In genomic region chr11:57567210-57567511, GRCh38 we compare ENCODE assay signal across 8 cellular contexts. TPM values are rescaled to one million over a fixed set of nuclear protein-coding genes. Genes with fewer than 3 reads are reported as not detected.
A peak's percentile ranks its signal among the peaks of the same experiment; 100 is the strongest.
DNase-seq lines count a peak whose midpoint lies in the region; ATAC-seq, FAIRE-seq and TF ChIP-seq lines count a peak whose summit lies in the region.

No MANE protein-coding gene starts in this region.

- peaks cover 2 to 11% (median 4%) of the 10 kb centered on the region in 4 experiments; a peak in 6 of 7 replicates for H3K4me1 ChIP-seq in H1 (replicated peaks in 1 of 4; ENCODE audit: control insufficient read depth in 3 of 4, insufficient read depth in 4 of 4, low read length in 3 of 4)
- H3K4me1 ChIP-seq in muscle layer of colon (ENCODE audit: insufficient read depth, low read length), result peaks cover 23% of the 10 kb centered on the region

- peak overlapping the region; percentile 53; the same call in 1 of the 2 replicates for H4K8ac ChIP-seq in H1 (ENCODE audit: extremely low read depth, insufficient read depth, low read length)

- TF ChIP-seq CTCF in GM12875 (IDR thresholded peaks at IDR 0.05; ENCODE audit: borderline replicate concordance, insufficient read depth, low read depth, low read length) (no peak), H1 (IDR thresholded peaks at IDR 0.05; ENCODE audit: control extremely low read depth in 1 of 3, insufficient read depth in 1 of 3, low read depth in 1 of 3, low read length in 3 of 3) (no peak)

- 5% methylated on average over 7 of the region's 9 CpGs; no CpG with 5 or more reads in 1 of the 2 experiments for WGBS in H1 (ENCODE audit: extremely low coverage in 1 of 2, insufficient coverage in 1 of 2, insufficient read length in 1 of 2, insufficient replicate concordance in 2 of 2, low coverage in 1 of 2, low lambda C conversion rate in 2 of 2, missing lambda C conversion rate in 1 of 2), 2 experiments

- H2BK12ac ChIP-seq in H1 (ENCODE audit: low read depth, low read length), result 0 out of 2 replicates have a peak overlapping the region, but pooled peaks have one; percentile 44

- H2BK15ac ChIP-seq in H1 (ENCODE audit: low read length), result no peak overlapping the region

- H3K79me1 ChIP-seq in H1 (ENCODE audit: low read depth, low read length), result no peaks in the 10 kb centered on the region

- H2BK120ac ChIP-seq in H1 (replicated peaks; ENCODE audit: low read depth, low read length), result peak overlapping the region; percentile 55

- POLR2A ChIA-PET in H1 (lab: Charles Lee; ENCODE audit: partially characterized antibody), result interaction anchor here (0.7 to 9.7 kb wide), 21 partner anchors 9 to 141 kb away, joined by 3 to 591 read pairs (median 5); partner anchors contain the start of genes RTN4RL2, SERPING1, YPEL4 and ZDHHC5

- H3K14ac ChIP-seq in H1 (ENCODE audit: insufficient read length), result peak overlapping the region; percentile 74

- no peak overlapping the region for H3K23ac ChIP-seq in H1 (ENCODE audit: insufficient read length)

- H4K5ac ChIP-seq in H1 (ENCODE audit: insufficient read length, low read depth, low read length), result peak overlapping the region; percentile 21

- no peak for TF ChIP-seq POLR2A in H1 (IDR thresholded peaks at IDR 0.05; ENCODE audit: control extremely low read depth in 1 of 2, low read depth in 2 of 2, low read length in 2 of 2)

- H3K9ac ChIP-seq in H1 (replicated peaks in 1 of 4; ENCODE audit: extremely low read depth in 1 of 4, low read depth in 3 of 4, low read length in 3 of 4) (peak overlapping the region; percentile 51 to 90 (median 70)), muscle layer of colon (ENCODE audit: low read length) (peak overlapping the region; percentile 78)

- TF ChIP-seq RAD21 in H1 (IDR thresholded peaks at IDR 0.05 in 1 of 2, conservative IDR thresholded peaks at IDR 0.05 in 1 of 2; ENCODE audit: low read depth in 2 of 2, low read length in 2 of 2), result no peak

- H3K4me3 ChIP-seq in GM12875 (ENCODE audit: low read depth, low read length) (peak overlapping the region; percentile 84), H1 (ENCODE audit: extremely low read depth in 1 of 4, insufficient read depth in 2 of 4, low read depth in 3 of 4, low read length in 4 of 4) (peak overlapping the region; percentile 41 to 89 (median 83)), muscle layer of colon (ENCODE audit: low read depth in 1 of 2, low read length in 2 of 2) (peak overlapping the region; percentile 92 to 93)

- H3K18ac ChIP-seq in H1 (ENCODE audit: extremely low read depth, low read length), result peak overlapping the region; percentile 93; the same call in 1 of the 2 replicates

- no peak for FAIRE-seq in H1 (lab: Jason Lieb, UNC)

- no peak for TF ChIP-seq EP300 in H1 (IDR thresholded peaks at IDR 0.05; ENCODE audit: borderline replicate concordance in 1 of 2, low read depth in 2 of 2, low read length in 2 of 2)

- no peak overlapping the region for H3K4ac ChIP-seq in H1 (replicated peaks; ENCODE audit: insufficient read length, low read depth, low read length)

- H3K27ac ChIP-seq in H1 (ENCODE audit: low read depth, low read length), result no peak overlapping the region
- peak overlapping the region; percentile 81 for H3K27ac ChIP-seq in muscle layer of colon (ENCODE audit: low read depth, low read length)

- peak overlapping the region; percentile 85 to 91 for H3K4me2 ChIP-seq in H1 (ENCODE audit: insufficient read depth in 1 of 2, low read depth in 2 of 2, low read length in 2 of 2)

- no peak overlapping the region for H2AK5ac ChIP-seq in H1 (ENCODE audit: low read depth, low read length)

- peak overlapping the region; percentile 10; the same call in 1 of the 2 replicates for H2AFZ ChIP-seq in H1 (ENCODE audit: low read length)

- H3K9me3 ChIP-seq in H1 (ENCODE audit: insufficient read depth in 2 of 2, low read depth in 1 of 2, low read length in 1 of 2) (no peaks in the 10 kb centered on the region), muscle layer of colon (ENCODE audit: low read length) (no peaks in the 10 kb centered on the region)

- H2BK20ac ChIP-seq in H1 (ENCODE audit: low read length), result no peak overlapping the region

- CTCF ChIA-PET in H1 (lab: Charles Lee; ENCODE audit: partially characterized antibody), result interaction anchor here (0.6 to 9.6 kb wide), 26 partner anchors 9 to 181 kb away, joined by 3 to 357 read pairs (median 4); partner anchors contain the start of genes CLP1 and SERPING1

- no peaks in the 10 kb centered on the region for H4K20me1 ChIP-seq in H1 (replicated peaks in 1 of 2; ENCODE audit: control insufficient read depth in 1 of 2, insufficient read depth in 2 of 2, low read length in 2 of 2)

- H3K27me3 ChIP-seq in H1 (replicated peaks in 1 of 4; ENCODE audit: control insufficient read depth in 3 of 4, extremely low read depth in 1 of 4, insufficient read depth in 3 of 4, low read length in 3 of 4) (no peaks in the 10 kb centered on the region), muscle layer of colon (ENCODE audit: control insufficient read depth in 1 of 2, insufficient read depth in 2 of 2, low read length in 2 of 2) (no peaks in the 10 kb centered on the region)

- H3K79me2 ChIP-seq in H1 (ENCODE audit: control insufficient read depth in 1 of 2, insufficient read depth in 2 of 2, low read length in 2 of 2), result peaks cover 0 to 17% of the 10 kb centered on the region in 2 experiments; a peak in 2 of 4 replicates

- DNase-seq in T-helper 1 cell (peak in 3 of 5 donors; percentile 10 to 45 (median 19)), H1 (ENCODE audit: low read depth in 1 of 2, low spot score in 2 of 2) (no peak), HK-2 (ENCODE audit: unreplicated experiment) (no peak), NCI-H2029 treated with DMSO at 0.1 percent for 48 hours (lab: John Stamatoyannopoulos, UW) (no peak)

- peaks cover 6% of the 10 kb centered on the region; the same call in 1 of the 2 replicates for H3K23me2 ChIP-seq in H1 (ENCODE audit: low read depth, low read length)

- peak overlapping the region; percentile 19 for H3K56ac ChIP-seq in H1 (replicated peaks; ENCODE audit: insufficient read length, low read depth, low read length)

- ATAC-seq in HG02571 (IDR thresholded peaks at IDR 0.05; ENCODE audit: unreplicated experiment) (peak; percentile 3), HG02884 (IDR thresholded peaks at IDR 0.05; ENCODE audit: unreplicated experiment) (no peak)

- H3K36me3 ChIP-seq in H1 (ENCODE audit: control insufficient read depth in 2 of 4, insufficient read depth in 4 of 4, low read length in 3 of 4), result no peaks in the 10 kb centered on the region
- no peaks in the 10 kb centered on the region for H3K36me3 ChIP-seq in muscle layer of colon (ENCODE audit: insufficient read depth, low read length)

- 0 out of 2 replicates have a peak overlapping the region, but pooled peaks have one; percentile 18 for H2BK5ac ChIP-seq in H1 (ENCODE audit: low read depth, low read length)

- H4K91ac ChIP-seq in H1 (replicated peaks; ENCODE audit: insufficient read length, low read length), result peak overlapping the region; percentile 92

RNA-seq across cellular contexts. Expression of gene UBE2L6, which starts 0.3 kb away (rescaled TPM):
- 67.8 and 68.1 TPM in 2 replicates for total RNA-seq in H1 (2021; fragmentation: NEBNext Ultra II Directional; extraction: Animal tissue kit (Norgen Biotek cat#: 25700))
- polyA plus RNA-seq in H1 (2011; rRNA removed), result 89.2 and 94.8 TPM in 2 replicates
- polyA plus RNA-seq in H1 (2011; cell fraction: cytosol; rRNA removed), result 92.7 TPM
- polyA plus RNA-seq in H1 (2011; cell fraction: nucleus; rRNA removed), result 76.4 TPM
- polyA plus RNA-seq in H1 (2012, experiment 1 of 2), result 85.5 to 104 TPM (median 94.8 TPM) in 4 replicates
- polyA plus RNA-seq in H1 (2012, experiment 2 of 2), result 94.0 TPM
- polyA plus RNA-seq in H1 (2013, experiment 1 of 2), result 54.7 TPM
- 57.9 TPM for polyA plus RNA-seq in H1 (2013, experiment 2 of 2)
- polyA minus RNA-seq in H1 (2011; rRNA and poly(A)+ RNA removed), result 95.5 and 96.0 TPM in 2 replicates
- polyA minus RNA-seq in H1 (2011; cell fraction: cytosol; rRNA and poly(A)+ RNA removed), result 37.5 TPM
- 32.1 TPM for polyA minus RNA-seq in H1 (2011; cell fraction: nucleus; rRNA and poly(A)+ RNA removed)

RNA-seq across cellular contexts. Expression of gene SMTNL1, which starts 29.8 kb away (rescaled TPM):
- total RNA-seq in H1 (2021; fragmentation: NEBNext Ultra II Directional; extraction: Animal tissue kit (Norgen Biotek cat#: 25700)), result not detected in 2 replicates
- 0.13 and 0.18 TPM in 2 replicates for polyA plus RNA-seq in H1 (2011; rRNA removed)
- polyA plus RNA-seq in H1 (2011; cell fraction: cytosol; rRNA removed), result 0.22 TPM
- 0.23 TPM for polyA plus RNA-seq in H1 (2011; cell fraction: nucleus; rRNA removed)
- 0.31 to 0.55 TPM (median 0.44 TPM) in 4 replicates for polyA plus RNA-seq in H1 (2012, experiment 1 of 2)
- 0.26 TPM for polyA plus RNA-seq in H1 (2012, experiment 2 of 2)
- polyA plus RNA-seq in H1 (2013, experiment 1 of 2), result 0.24 TPM
- polyA plus RNA-seq in H1 (2013, experiment 2 of 2), result 0.11 TPM
- not detected in 2 replicates for polyA minus RNA-seq in H1 (2011; rRNA and poly(A)+ RNA removed)
- not detected for polyA minus RNA-seq in H1 (2011; cell fraction: cytosol; rRNA and poly(A)+ RNA removed)
- not detected for polyA minus RNA-seq in H1 (2011; cell fraction: nucleus; rRNA and poly(A)+ RNA removed)

RNA-seq across cellular contexts. Expression of gene SERPING1, which starts 30.3 kb away (rescaled TPM):
- 50.9 and 57.3 TPM in 2 replicates for total RNA-seq in H1 (2021; fragmentation: NEBNext Ultra II Directional; extraction: Animal tissue kit (Norgen Biotek cat#: 25700))
- 54.8 and 78.8 TPM in 2 replicates for polyA plus RNA-seq in H1 (2011; rRNA removed)
- 37.7 TPM for polyA plus RNA-seq in H1 (2011; cell fraction: cytosol; rRNA removed)
- 62.1 TPM for polyA plus RNA-seq in H1 (2011; cell fraction: nucleus; rRNA removed)
- polyA plus RNA-seq in H1 (2012, experiment 1 of 2), result 56.7 to 76.6 TPM (median 65.9 TPM) in 4 replicates
- polyA plus RNA-seq in H1 (2012, experiment 2 of 2), result 69.6 TPM
- 117 TPM for polyA plus RNA-seq in H1 (2013, experiment 1 of 2)
- polyA plus RNA-seq in H1 (2013, experiment 2 of 2), result 123 TPM
- 37.0 and 41.9 TPM in 2 replicates for polyA minus RNA-seq in H1 (2011; rRNA and poly(A)+ RNA removed)
- polyA minus RNA-seq in H1 (2011; cell fraction: cytosol; rRNA and poly(A)+ RNA removed), result 29.6 TPM
- polyA minus RNA-seq in H1 (2011; cell fraction: nucleus; rRNA and poly(A)+ RNA removed), result 18.7 TPM

RNA-seq across cellular contexts. Expression of gene TIMM10, which starts 36.6 kb away (rescaled TPM):
- 109 and 117 TPM in 2 replicates for total RNA-seq in H1 (2021; fragmentation: NEBNext Ultra II Directional; extraction: Animal tissue kit (Norgen Biotek cat#: 25700))
- 208 and 227 TPM in 2 replicates for polyA plus RNA-seq in H1 (2011; rRNA removed)
- polyA plus RNA-seq in H1 (2011; cell fraction: cytosol; rRNA removed), result 230 TPM
- 119 TPM for polyA plus RNA-seq in H1 (2011; cell fraction: nucleus; rRNA removed)
- 158 to 185 TPM (median 175 TPM) in 4 replicates for polyA plus RNA-seq in H1 (2012, experiment 1 of 2)
- polyA plus RNA-seq in H1 (2012, experiment 2 of 2), result 187 TPM
- 152 TPM for polyA plus RNA-seq in H1 (2013, experiment 1 of 2)
- polyA plus RNA-seq in H1 (2013, experiment 2 of 2), result 158 TPM
- 71.3 and 73.7 TPM in 2 replicates for polyA minus RNA-seq in H1 (2011; rRNA and poly(A)+ RNA removed)
- polyA minus RNA-seq in H1 (2011; cell fraction: cytosol; rRNA and poly(A)+ RNA removed), result 25.8 TPM
- polyA minus RNA-seq in H1 (2011; cell fraction: nucleus; rRNA and poly(A)+ RNA removed), result 40.7 TPM

RNA-seq across cellular contexts. Expression of gene SLC43A1, which starts 51.7 kb away (rescaled TPM):
- total RNA-seq in H1 (2021; fragmentation: NEBNext Ultra II Directional; extraction: Animal tissue kit (Norgen Biotek cat#: 25700)), result 30.1 and 34.5 TPM in 2 replicates
- 58.0 and 79.5 TPM in 2 replicates for polyA plus RNA-seq in H1 (2011; rRNA removed)
- 51.3 TPM for polyA plus RNA-seq in H1 (2011; cell fraction: cytosol; rRNA removed)
- polyA plus RNA-seq in H1 (2011; cell fraction: nucleus; rRNA removed), result 92.4 TPM
- polyA plus RNA-seq in H1 (2012, experiment 1 of 2), result 27.7 to 39.6 TPM (median 34.4 TPM) in 4 replicates
- 34.6 TPM for polyA plus RNA-seq in H1 (2012, experiment 2 of 2)
- 25.5 TPM for polyA plus RNA-seq in H1 (2013, experiment 1 of 2)
- polyA plus RNA-seq in H1 (2013, experiment 2 of 2), result 27.2 TPM
- 54.4 and 66.2 TPM in 2 replicates for polyA minus RNA-seq in H1 (2011; rRNA and poly(A)+ RNA removed)
- polyA minus RNA-seq in H1 (2011; cell fraction: cytosol; rRNA and poly(A)+ RNA removed), result 27.5 TPM
- polyA minus RNA-seq in H1 (2011; cell fraction: nucleus; rRNA and poly(A)+ RNA removed), result 36.7 TPM

Comparison
In these comparisons a context has a peak if more than half of its experiments do, and no peak if none do; other contexts are left out.
1. DNase-seq: peak in T-helper 1 cell (3 of 5); none in H1 (0 of 2), HK-2 (single experiment) and NCI-H2029 treated with DMSO at 0.1 percent for 48 hours (single experiment).
2. Peak in every context shown above with its lines, with median percentiles within 50 percentile points of each other: H3K4me3 ChIP-seq.